ENCODE assay signal across 30 cellular contexts in genomic region chr17:72534265-72534664, GRCh38.
"Had no signal": no experiment of that assay in that cellular context is flagged by ENCODE, and none has a peak within 500 bp of the region (broad histone marks: within the 10 kb centered on the region; RNA-seq: fewer than 3 reads in every experiment).

No MANE protein-coding gene starts in this region.

- FAIRE-seq: endometrium, endothelial cell of umbilical vein, frontal cortex had no signal

- H3K27ac ChIP-seq: ascending aorta, breast epithelium, cardiac muscle cell, colonic mucosa, epithelial cell of prostate had no signal

- H3K27me3 ChIP-seq: ascending aorta, breast epithelium, colonic mucosa had no signal

- DNase-seq: activated CD4-positive, alpha-beta memory T cell treated with anti-CD3 and anti-CD28 coated beads, Interleukin-2, amount 10 ng/mL, durations not matched to agents 7 days and 5 days; activated CD4-positive, alpha-beta T cell treated with anti-CD3 and anti-CD28 coated beads for 4 hours; activated CD4-positive, alpha-beta T cell treated with anti-CD3 and anti-CD28 coated beads, Interleukin-2, amount 10 ng/mL, durations not matched to agents 7 days and 5 days; activated CD4-positive, alpha-beta T cell treated with anti-CD3 and anti-CD28 coated beads, Interleukin-2, amount 50 U/mL, for 4 hours; activated CD4-positive, CD25-positive, alpha-beta regulatory T cell; activated CD4-positive, CD25-positive, alpha-beta regulatory T cell treated with anti-CD3 and anti-CD28 coated beads, Interleukin-2, amount 50 U/mL, for 72 hours; activated CD8-positive, alpha-beta memory T cell treated with anti-CD3 and anti-CD28 coated beads, Interleukin-2, amount 50 U/mL, for 48 hours; activated gamma-delta T cell; activated naive CD4-positive, alpha-beta T cell; activated naive CD4-positive, alpha-beta T cell treated with anti-CD3 and anti-CD28 coated beads, Interleukin-2, amount 10 ng/mL, durations not matched to agents 7 days and 5 days; activated naive CD8-positive, alpha-beta T cell treated with anti-CD3 and anti-CD28 coated beads, Interleukin-2, amount 10 ng/mL, durations not matched to agents 7 days and 5 days; activated T-cell treated with anti-CD3 and anti-CD28 coated beads for 4 hours; activated T-cell treated with anti-CD3 and anti-CD28 coated beads, Interleukin-2, amount 50 U/mL, for 24 hours; activated T-cell treated with anti-CD3 and anti-CD28 coated beads, Interleukin-2, amount 50 U/mL, for 72 hours; central memory CD4-positive, alpha-beta T cell; cerebellar nuclear complex; colonic mucosa; effector CD8-positive, alpha-beta T cell; foreskin fibroblast; head of caudate nucleus; T-helper 17 cell; T1000 had no signal

- H3K9me3 ChIP-seq: ascending aorta, colonic mucosa had no signal

- ATAC-seq: activated naive CD4-positive, alpha-beta T cell treated with anti-CD3 and anti-CD28 coated beads, Interleukin-2, amount 50 U/mL, for 72 hours; activated T-cell treated with anti-CD3 and anti-CD28 coated beads, Interleukin-2, amount 50 U/mL, for 72 hours; T-helper 17 cell had no signal

- H3K4me1 ChIP-seq: ascending aorta, breast epithelium had no signal

- H3K4me3 ChIP-seq: ascending aorta, breast epithelium, cardiac muscle cell, colonic mucosa had no signal

- H3K36me3 ChIP-seq: ascending aorta, breast epithelium, cardiac muscle cell, colonic mucosa had no signal
